Comparison of ENCODE assay signal across 17 cellular contexts in the genomic region with DNA sequence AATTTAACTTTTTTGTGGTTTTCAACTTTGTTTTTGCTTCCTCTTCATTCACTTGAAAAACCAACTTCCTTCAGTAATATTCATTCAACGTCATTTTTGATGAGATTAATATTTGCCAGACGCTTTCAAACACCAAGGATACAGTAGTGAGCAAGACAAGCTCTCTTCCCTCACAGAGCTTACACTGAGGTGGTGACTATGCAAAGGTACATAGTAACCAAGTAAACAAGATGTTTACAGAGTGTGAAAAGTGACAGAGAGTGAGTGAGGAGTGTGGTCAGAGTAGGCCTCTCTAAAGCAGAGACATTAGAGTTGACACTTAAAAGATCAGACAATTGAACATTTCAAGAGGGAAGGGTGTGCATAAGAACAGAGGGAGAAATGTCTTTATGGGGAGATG. TPM values are rescaled to one million over a fixed set of nuclear protein-coding genes. Genes with fewer than 3 reads are reported as not detected.
A peak's percentile ranks its signal among the peaks of the same experiment; 100 is the strongest.
DNase-seq lines count a peak whose midpoint lies in the region; ATAC-seq and TF ChIP-seq lines count a peak whose summit lies in the region.
"Had no signal": no experiment of that assay in that cellular context is flagged by ENCODE, and none has a peak within 500 bp of the region (broad histone marks: within the 10 kb centered on the region; RNA-seq: fewer than 3 reads in every experiment).

No MANE protein-coding gene starts in this region.

- 61 to 83% methylated on average over 1 to 2 of the region's 2 CpGs for WGBS in gastroesophageal sphincter (ENCODE audit: low coverage in 1 of 2), 2 donors

- DNase-seq in CD4-positive, alpha-beta T cell: no peak
- DNase-seq in activated CD8-positive, alpha-beta T cell treated with anti-CD3 and anti-CD28 coated beads for 36 hours: no peak
- DNase-seq in mucosa of descending colon (no peak), nucleus accumbens (lab: John Stamatoyannopoulos, UW) (no peak)
- DNase-seq in stimulated activated CD4-positive, alpha-beta T cell treated with anti-CD3 and anti-CD28 coated beads, Interleukin-1b, Interleukin-23, amount 100 ng/mL, for 48 hours: no peak
- DNase-seq: activated T-cell treated with anti-CD3 and anti-CD28 coated beads, Interleukin-2, amount 50 U/mL, for 1 hour; amygdala; GOT3; MV-4-11; right cardiac atrium; stimulated activated CD4-positive, alpha-beta T cell treated with anti-CD3 and anti-CD28 coated beads, Interleukin-2, amount 100 ng/mL, for 24 hours; thyroid gland had no signal

- no peaks in the 10 kb centered on the region for H3K27me3 ChIP-seq in CD4-positive, alpha-beta T cell (ENCODE audit: control insufficient read depth, insufficient read depth, low read length)
- H3K27me3 ChIP-seq in gastroesophageal sphincter: no peaks in the 10 kb centered on the region
- H3K27me3 ChIP-seq: thyroid gland had no signal

- peak; percentile 87 for ATAC-seq in CD4-positive, alpha-beta T cell (ENCODE audit: poor library complexity)
- peak; percentile 83 for ATAC-seq in HG02938 (IDR thresholded peaks at IDR 0.05; ENCODE audit: unreplicated experiment)
- ATAC-seq in activated CD8-positive, alpha-beta T cell treated with anti-CD3 and anti-CD28 coated beads for 36 hours: peak; percentile 81
- ATAC-seq in mucosa of descending colon: peak; percentile 23
- no peak for ATAC-seq in GM21619 (IDR thresholded peaks at IDR 0.05; ENCODE audit: unreplicated experiment)
- no peak for ATAC-seq in gastroesophageal sphincter
- ATAC-seq: right cardiac atrium had no signal

- no peak overlapping the region for H3K27ac ChIP-seq in CD4-positive, alpha-beta T cell (ENCODE audit: low read depth, low read length)
- H3K27ac ChIP-seq in gastroesophageal sphincter: no peak overlapping the region
- H3K27ac ChIP-seq: C4-2B, epithelial cell of prostate, thyroid gland had no signal

- H3K4me1 ChIP-seq in mucosa of descending colon (ENCODE audit: low read depth) (no peaks in the 10 kb centered on the region), gastroesophageal sphincter (no peaks in the 10 kb centered on the region)
- H3K4me1 ChIP-seq: thyroid gland had no signal

- no peak for TF ChIP-seq CTCF in CD4-positive, alpha-beta T cell (IDR thresholded peaks at IDR 0.05)
- TF ChIP-seq CTCF in activated CD8-positive, alpha-beta T cell treated with anti-CD3 and anti-CD28 coated beads for 36 hours (IDR thresholded peaks at IDR 0.05): no peak
- no peak for TF ChIP-seq CTCF in mucosa of descending colon (IDR thresholded peaks at IDR 0.05)
- no peak for TF ChIP-seq CTCF in gastroesophageal sphincter (IDR thresholded peaks at IDR 0.05)

- no peaks in the 10 kb centered on the region for H3K27me3 Mint-ChIP-seq in CD4-positive, alpha-beta T cell
- H3K27me3 Mint-ChIP-seq in activated CD8-positive, alpha-beta T cell treated with anti-CD3 and anti-CD28 coated beads for 36 hours: no peaks in the 10 kb centered on the region

- no peaks in the 10 kb centered on the region for H3K36me3 ChIP-seq in mucosa of descending colon (ENCODE audit: low read depth)
- H3K36me3 ChIP-seq in gastroesophageal sphincter: peaks cover 0 to 29% of the 10 kb centered on the region in 2 donors
- H3K36me3 ChIP-seq: thyroid gland had no signal

- no peaks in the 10 kb centered on the region for H3K9me3 Mint-ChIP-seq in CD4-positive, alpha-beta T cell
- H3K9me3 Mint-ChIP-seq in activated CD8-positive, alpha-beta T cell treated with anti-CD3 and anti-CD28 coated beads for 36 hours: no peaks in the 10 kb centered on the region

- intact Hi-C loops in CD4-positive, alpha-beta T cell (cut with DNase I, micrococcal nuclease): no loop called here
- intact Hi-C loops in activated CD8-positive, alpha-beta T cell treated with anti-CD3 and anti-CD28 coated beads for 36 hours (cut with micrococcal nuclease): no loop called here
- intact Hi-C loops in mucosa of descending colon (cut with DNase I, micrococcal nuclease): no loop called here

- H3K36me3 Mint-ChIP-seq in CD4-positive, alpha-beta T cell (ENCODE audit: low read depth): peaks cover 21% of the 10 kb centered on the region
- peaks cover 1% of the 10 kb centered on the region for H3K36me3 Mint-ChIP-seq in activated CD8-positive, alpha-beta T cell treated with anti-CD3 and anti-CD28 coated beads for 36 hours (ENCODE audit: low read depth)

- peak overlapping the region; percentile 62 for H3K27ac Mint-ChIP-seq in CD4-positive, alpha-beta T cell
- peak overlapping the region; percentile 7 for H3K27ac Mint-ChIP-seq in activated CD8-positive, alpha-beta T cell treated with anti-CD3 and anti-CD28 coated beads for 36 hours

- H3K4me3 Mint-ChIP-seq in CD4-positive, alpha-beta T cell: no peak overlapping the region
- H3K4me3 Mint-ChIP-seq in activated CD8-positive, alpha-beta T cell treated with anti-CD3 and anti-CD28 coated beads for 36 hours: no peak overlapping the region

- TF ChIP-seq EP300 in gastroesophageal sphincter (IDR thresholded peaks at IDR 0.05): no peak

- TF ChIP-seq POLR2A in gastroesophageal sphincter (IDR thresholded peaks at IDR 0.05): no peak

- CTCF ChIA-PET in CD4-positive, alpha-beta T cell (lab: Charles Lee): interaction anchor here (1.0 to 1.6 kb wide), 2 partner anchors 11 to 15 kb away, joined by 3 to 4 read pairs; no protein-coding TSS in a partner anchor
- CTCF ChIA-PET in activated CD8-positive, alpha-beta T cell treated with anti-CD3 and anti-CD28 coated beads for 36 hours (lab: Charles Lee): interaction anchor here (0.8 to 3.6 kb wide), 6 partner anchors 10 to 252 kb away, joined by 3 to 12 read pairs (median 4); no protein-coding TSS in a partner anchor

- H3K9me3 ChIP-seq in CD4-positive, alpha-beta T cell (ENCODE audit: control insufficient read depth, low read length): no peaks in the 10 kb centered on the region
- H3K9me3 ChIP-seq in mucosa of descending colon (no peaks in the 10 kb centered on the region), gastroesophageal sphincter (no peaks in the 10 kb centered on the region)
- H3K9me3 ChIP-seq: thyroid gland had no signal

- peaks cover 10% of the 10 kb centered on the region for H3K4me1 Mint-ChIP-seq in CD4-positive, alpha-beta T cell (ENCODE audit: low read depth)
- H3K4me1 Mint-ChIP-seq in activated CD8-positive, alpha-beta T cell treated with anti-CD3 and anti-CD28 coated beads for 36 hours (ENCODE audit: low read depth): peaks cover 12% of the 10 kb centered on the region

- H3K4me3 ChIP-seq in mucosa of descending colon: no peak overlapping the region
- no peak overlapping the region for H3K4me3 ChIP-seq in gastroesophageal sphincter
- H3K4me3 ChIP-seq: thyroid gland had no signal

- POLR2A ChIA-PET in CD4-positive, alpha-beta T cell (lab: Charles Lee): no interaction called here
- POLR2A ChIA-PET in activated CD8-positive, alpha-beta T cell treated with anti-CD3 and anti-CD28 coated beads for 36 hours (lab: Charles Lee): interaction anchor here (0.6 kb wide), 1 partner anchor 108 kb away, joined by 4 read pairs; no protein-coding TSS in a partner anchor

RNA-seq across cellular contexts. Expression of a gene that starts 17.9 kb away (rescaled TPM):
- total RNA-seq in CD4-positive, alpha-beta T cell: 10 to 100 TPM; 15.6 TPM
- 1 to 10 TPM; 8.1 to 8.4 TPM for total RNA-seq in activated CD8-positive, alpha-beta T cell treated with anti-CD3 and anti-CD28 coated beads for 36 hours
- total RNA-seq in mucosa of descending colon: 10 to 100 TPM; 12.6 to 17.8 (median 16.1) TPM
- 10 to 100 TPM; 13.7 to 26.2 (median 21.2) TPM for total RNA-seq in gastroesophageal sphincter

RNA-seq across cellular contexts. Expression of a gene that starts 18.1 kb away (rescaled TPM):
- 1 to 10 TPM; 5.1 to 7.9 TPM for total RNA-seq in CD4-positive, alpha-beta T cell
- 10 to 100 TPM; 27.2 to 27.7 TPM for total RNA-seq in activated CD8-positive, alpha-beta T cell treated with anti-CD3 and anti-CD28 coated beads for 36 hours
- total RNA-seq in mucosa of descending colon (10 to 100 TPM; 17.3 to 29.7 (median 27.6) TPM), gastroesophageal sphincter (10 to 100 TPM in 1 of 4 donors, 1 to 10 TPM in 3; 4.5 to 14.9 (median 6.9) TPM)

Comparison
In these comparisons a context has a peak if more than half of its experiments do, and no peak if none do; other contexts are left out.
1. ATAC-seq: peak in CD4-positive, alpha-beta T cell (single experiment), HG02938 (single experiment), activated CD8-positive, alpha-beta T cell treated with anti-CD3 and anti-CD28 coated beads for 36 hours (single experiment) and mucosa of descending colon (single experiment); none in GM21619 (single experiment) and gastroesophageal sphincter (single experiment).